18 cellular contexts compared by ENCODE assay signal in genomic region chr14:79614443-79614842, GRCh38.
DNase-seq lines count a peak whose midpoint lies in the region; ATAC-seq and TF ChIP-seq lines count a peak whose summit lies in the region.
"Had no signal": no experiment of that assay in that cellular context is flagged by ENCODE, and none has a peak within 500 bp of the region (broad histone marks: within the 10 kb centered on the region; RNA-seq: fewer than 3 reads in every experiment).

No MANE protein-coding gene starts in this region.

- TF ChIP-seq CTCF in gastroesophageal sphincter (IDR thresholded peaks at IDR 0.05), result no peak

- H3K9me3 ChIP-seq in SJCRH30 (replicated peaks) (no peaks in the 10 kb centered on the region), gastroesophageal sphincter (no peaks in the 10 kb centered on the region)
- H3K9me3 ChIP-seq: BE2C had no signal

- no peak for TF ChIP-seq POLR2A in gastroesophageal sphincter (IDR thresholded peaks at IDR 0.05)

- in situ Hi-C loops in G401 (cut with HindIII; ENCODE audit: low sequenced_read_pairs), result no loop called here

- H3K4me1 ChIP-seq in SJCRH30 (no peaks in the 10 kb centered on the region), gastroesophageal sphincter (no peaks in the 10 kb centered on the region)
- H3K4me1 ChIP-seq: BE2C had no signal

- DNase-seq in Ammon's horn (ENCODE audit: low spot score) (peak; percentile 45), globus pallidus (ENCODE audit: low spot score) (peak; percentile 72), midbrain (lab: John Stamatoyannopoulos, UW) (peak; percentile 17), substantia nigra (lab: John Stamatoyannopoulos, UW) (peak in 1 of 49 donors; percentile 4), SJCRH30 (no peak), G401 (ENCODE audit: low spot score) (no peak)
- DNase-seq in activated CD4-positive, alpha-beta T cell treated with anti-CD3 and anti-CD28 coated beads, Interleukin-2, amount 50 U/mL, for 4 hours, result no peak
- DNase-seq: BE2C; Calu3; CD4-positive, alpha-beta memory T cell; COR-L47; DMS53; DMS79 treated with DMSO at 0.1 percent for 48 hours; H9 had no signal

- H3K27me3 ChIP-seq in SJCRH30 (no peaks in the 10 kb centered on the region), gastroesophageal sphincter (no peaks in the 10 kb centered on the region)
- H3K27me3 ChIP-seq: BE2C had no signal

- 80 to 100% methylated on average over 2 to 5 of the region's 5 CpGs for WGBS in gastroesophageal sphincter (ENCODE audit: low coverage in 1 of 2), 2 donors

- TF ChIP-seq EP300 in gastroesophageal sphincter (IDR thresholded peaks at IDR 0.05), result no peak

- no peak for ATAC-seq in gastroesophageal sphincter
- ATAC-seq: GM23338, HCT116 had no signal

- H3K4me3 ChIP-seq in SJCRH30 (no peak overlapping the region), gastroesophageal sphincter (no peak overlapping the region)
- H3K4me3 ChIP-seq: GM23338 had no signal

- H3K27ac ChIP-seq in substantia nigra (ENCODE audit: low read depth, low read length, poor library complexity, severe bottlenecking), result peak overlapping the region; percentile 51
- H3K27ac ChIP-seq in SJCRH30, result no peak overlapping the region
- no peak overlapping the region for H3K27ac ChIP-seq in gastroesophageal sphincter
- H3K27ac ChIP-seq: 22Rv1 had no signal

- no peaks in the 10 kb centered on the region for H3K36me3 ChIP-seq in SJCRH30
- H3K36me3 ChIP-seq in gastroesophageal sphincter, result no peaks in the 10 kb centered on the region
- H3K36me3 ChIP-seq: BE2C had no signal

Comparison
In these comparisons a context has a peak if more than half of its experiments do, and no peak if none do; other contexts are left out.
1. DNase-seq: peak in Ammon's horn (single experiment), globus pallidus (single experiment) and midbrain (single experiment); none in activated CD4-positive, alpha-beta T cell treated with anti-CD3 and anti-CD28 coated beads, Interleukin-2, amount 50 U/mL, for 4 hours (0 of 2), SJCRH30 (0 of 2) and G401 (single experiment).